ENCODE assay signal across 1 cellular context in the genomic region with DNA sequence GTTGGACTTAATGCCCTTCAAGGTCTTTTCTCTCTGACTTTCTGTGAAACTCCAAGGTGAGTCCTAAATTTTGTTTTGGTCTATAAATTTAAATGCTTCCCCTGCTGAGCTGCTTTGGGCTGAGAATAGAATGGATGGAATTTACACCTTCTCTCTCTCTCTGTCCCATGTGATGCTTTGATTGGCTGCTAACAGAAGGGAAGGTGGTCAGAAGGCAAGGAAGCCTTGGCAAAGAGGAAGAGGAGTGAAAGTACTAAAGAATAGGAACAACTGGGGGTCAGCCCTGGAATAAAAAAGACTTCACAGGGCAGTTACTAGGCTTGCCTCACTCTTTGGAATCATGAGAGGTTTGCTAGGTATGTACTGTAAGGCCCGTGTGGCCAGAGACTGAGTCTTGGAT.
TF ChIP-seq lines count a peak whose summit lies in the region.

No MANE protein-coding gene starts in this region.

TF ChIP-seq in GM12878, 131 proteins besides CTCF, POLR2A, EP300 and RAD21 (continued from another document):
- TF ChIP-seq, protein P1, sequence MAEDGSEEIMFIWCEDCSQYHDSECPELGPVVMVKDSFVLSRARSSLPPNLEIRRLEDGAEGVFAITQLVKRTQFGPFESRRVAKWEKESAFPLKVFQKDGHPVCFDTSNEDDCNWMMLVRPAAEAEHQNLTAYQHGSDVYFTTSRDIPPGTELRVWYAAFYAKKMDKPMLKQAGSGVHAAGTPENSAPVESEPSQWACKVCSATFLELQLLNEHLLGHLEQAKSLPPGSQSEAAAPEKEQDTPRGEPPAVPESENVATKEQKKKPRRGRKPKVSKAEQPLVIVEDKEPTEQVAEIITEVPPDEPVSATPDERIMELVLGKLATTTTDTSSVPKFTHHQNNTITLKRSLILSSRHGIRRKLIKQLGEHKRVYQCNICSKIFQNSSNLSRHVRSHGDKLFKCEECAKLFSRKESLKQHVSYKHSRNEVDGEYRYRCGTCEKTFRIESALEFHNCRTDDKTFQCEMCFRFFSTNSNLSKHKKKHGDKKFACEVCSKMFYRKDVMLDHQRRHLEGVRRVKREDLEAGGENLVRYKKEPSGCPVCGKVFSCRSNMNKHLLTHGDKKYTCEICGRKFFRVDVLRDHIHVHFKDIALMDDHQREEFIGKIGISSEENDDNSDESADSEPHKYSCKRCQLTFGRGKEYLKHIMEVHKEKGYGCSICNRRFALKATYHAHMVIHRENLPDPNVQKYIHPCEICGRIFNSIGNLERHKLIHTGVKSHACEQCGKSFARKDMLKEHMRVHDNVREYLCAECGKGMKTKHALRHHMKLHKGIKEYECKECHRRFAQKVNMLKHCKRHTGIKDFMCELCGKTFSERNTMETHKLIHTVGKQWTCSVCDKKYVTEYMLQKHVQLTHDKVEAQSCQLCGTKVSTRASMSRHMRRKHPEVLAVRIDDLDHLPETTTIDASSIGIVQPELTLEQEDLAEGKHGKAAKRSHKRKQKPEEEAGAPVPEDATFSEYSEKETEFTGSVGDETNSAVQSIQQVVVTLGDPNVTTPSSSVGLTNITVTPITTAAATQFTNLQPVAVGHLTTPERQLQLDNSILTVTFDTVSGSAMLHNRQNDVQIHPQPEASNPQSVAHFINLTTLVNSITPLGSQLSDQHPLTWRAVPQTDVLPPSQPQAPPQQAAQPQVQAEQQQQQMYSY (CRISPR knock-in tag; IDR thresholded peaks at IDR 0.05) = no peak
- TF ChIP-seq CREM (IDR thresholded peaks at IDR 0.05; ENCODE audit: low read depth) (no peak), SRF (IDR thresholded peaks at IDR 0.05; ENCODE audit: low read depth in 2 of 2, low read length in 2 of 2) (no peak), STAT3 (IDR thresholded peaks at IDR 0.05; ENCODE audit: low read depth, low read length) (no peak), NFIC (IDR thresholded peaks at IDR 0.05; ENCODE audit: low read depth, low read length) (no peak), EGR1 (IDR thresholded peaks at IDR 0.05; ENCODE audit: borderline replicate concordance in 1 of 2, low read depth in 2 of 2, low read length in 2 of 2) (no peak), POU2F2 (IDR thresholded peaks at IDR 0.05; ENCODE audit: borderline replicate concordance, low read depth, low read length) (no peak), GABPA (IDR thresholded peaks at IDR 0.05; ENCODE audit: low read depth) (no peak), SUZ12 (IDR thresholded peaks at IDR 0.05; ENCODE audit: unreplicated experiment) (no peak), SMC3 (IDR thresholded peaks at IDR 0.05; ENCODE audit: borderline replicate concordance, low read length) (no peak)
- TF ChIP-seq, protein P2, sequence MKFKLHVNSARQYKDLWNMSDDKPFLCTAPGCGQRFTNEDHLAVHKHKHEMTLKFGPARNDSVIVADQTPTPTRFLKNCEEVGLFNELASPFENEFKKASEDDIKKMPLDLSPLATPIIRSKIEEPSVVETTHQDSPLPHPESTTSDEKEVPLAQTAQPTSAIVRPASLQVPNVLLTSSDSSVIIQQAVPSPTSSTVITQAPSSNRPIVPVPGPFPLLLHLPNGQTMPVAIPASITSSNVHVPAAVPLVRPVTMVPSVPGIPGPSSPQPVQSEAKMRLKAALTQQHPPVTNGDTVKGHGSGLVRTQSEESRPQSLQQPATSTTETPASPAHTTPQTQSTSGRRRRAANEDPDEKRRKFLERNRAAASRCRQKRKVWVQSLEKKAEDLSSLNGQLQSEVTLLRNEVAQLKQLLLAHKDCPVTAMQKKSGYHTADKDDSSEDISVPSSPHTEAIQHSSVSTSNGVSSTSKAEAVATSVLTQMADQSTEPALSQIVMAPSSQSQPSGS (IDR thresholded peaks at IDR 0.05; ENCODE audit: low read length) = no peak
